19 cellular contexts compared by ENCODE assay signal in genomic region chr19:43480574-43480973, GRCh38. TPM values are rescaled to one million over a fixed set of nuclear protein-coding genes. Genes with fewer than 3 reads are reported as not detected.
A peak's percentile ranks its signal among the peaks of the same experiment; 100 is the strongest.
DNase-seq lines count a peak whose midpoint lies in the region; ATAC-seq, FAIRE-seq and TF ChIP-seq lines count a peak whose summit lies in the region.
"Had no signal": no experiment of that assay in that cellular context is flagged by ENCODE, and none has a peak within 500 bp of the region (broad histone marks: within the 10 kb centered on the region; RNA-seq: fewer than 3 reads in every experiment).

No MANE protein-coding gene starts in this region.

- no peaks in the 10 kb centered on the region for H3K79me2 ChIP-seq in K562 (ENCODE audit: control insufficient read depth, insufficient read depth, low read length)

- peaks cover 39% of the 10 kb centered on the region for H3K36me3 Mint-ChIP-seq in CD4-positive, alpha-beta T cell (ENCODE audit: low read depth)

- peaks cover under 1% of the 10 kb centered on the region for H3K4me1 Mint-ChIP-seq in CD4-positive, alpha-beta T cell (ENCODE audit: low read depth)

- H3K27me3 Mint-ChIP-seq in CD4-positive, alpha-beta T cell: no peaks in the 10 kb centered on the region

- in situ Hi-C loops in K562 (cut with MboI): no loop called here

- peaks cover under 1% of the 10 kb centered on the region for H3K4me1 ChIP-seq in HEK293 (ENCODE audit: control insufficient read depth, insufficient read depth, low read length)
- H3K4me1 ChIP-seq in K562 (replicated peaks in 1 of 2; ENCODE audit: control insufficient read depth in 2 of 2, insufficient read depth in 2 of 2, low read length in 2 of 2): peaks cover 3% of the 10 kb centered on the region in 2 experiments; a peak in 3 of 5 replicates

- H2AFZ ChIP-seq in K562 (ENCODE audit: low read depth, low read length): no peak overlapping the region
- H2AFZ ChIP-seq: GM23338 had no signal

- H3K4me3 ChIP-seq in HEK293 (ENCODE audit: low read depth, low read length): no peak overlapping the region
- no peak overlapping the region for H3K4me3 ChIP-seq in K562
- H3K4me3 ChIP-seq: GM23338 had no signal

- H3K9me3 ChIP-seq in CD4-positive, alpha-beta T cell (ENCODE audit: control insufficient read depth, low read length): no peaks in the 10 kb centered on the region
- H3K9me3 ChIP-seq in HEK293 (ENCODE audit: control insufficient read depth, insufficient read depth, low read depth, low read length) (no peaks in the 10 kb centered on the region), K562 (replicated peaks; ENCODE audit: control insufficient read depth, insufficient read depth, low read depth, low read length) (no peaks in the 10 kb centered on the region)

- FAIRE-seq in K562 (lab: Jason Lieb, UNC): no peak
- FAIRE-seq: G401.6, GM12892 had no signal

- H3K4me3 Mint-ChIP-seq in CD4-positive, alpha-beta T cell: no peak overlapping the region
- H3K4me3 Mint-ChIP-seq: GM23338, HFFc6 had no signal

- no peak overlapping the region for H3K4me2 ChIP-seq in K562 (ENCODE audit: insufficient read depth, low read length)
- H3K4me2 ChIP-seq: GM23338 had no signal

- no peaks in the 10 kb centered on the region for H4K20me1 ChIP-seq in K562 (replicated peaks; ENCODE audit: control insufficient read depth, insufficient read depth, low read length)

- no peaks in the 10 kb centered on the region for H3K9me1 ChIP-seq in K562 (ENCODE audit: control insufficient read depth, insufficient read depth, low read length)

- no peak for TF ChIP-seq CTCF in CD4-positive, alpha-beta T cell (IDR thresholded peaks at IDR 0.05)
- TF ChIP-seq CTCF in HEK293 (tag by site-specific recombination; IDR thresholded peaks at IDR 0.05) (no peak), K562 (IDR thresholded peaks at IDR 0.05 in 2 of 3, conservative IDR thresholded peaks at IDR 0.05 in 1 of 3; ENCODE audit: insufficient read depth in 2 of 3, low read depth in 1 of 3, low read length in 3 of 3) (no peak), omental fat pad (IDR thresholded peaks at IDR 0.05) (no peak)

- DNase-seq in CD4-positive, alpha-beta T cell: no peak
- DNase-seq in K562 (ENCODE audit: extremely low read depth in 1 of 4, low spot score in 3 of 4): no peak
- DNase-seq in omental fat pad (ENCODE audit: low spot score): no peak
- no peak for DNase-seq in LoVo (ENCODE audit: low spot score)
- DNase-seq: C1 segment of cervical spinal cord, Calu3, COR-L47, DMS153, DND-41, H9, HFFc6 had no signal

- CTCF ChIA-PET in CD4-positive, alpha-beta T cell (lab: Charles Lee): interaction anchor here (1.4 to 1.5 kb wide), 2 partner anchors 24 to 34 kb away, joined by 4 to 5 read pairs; partner anchors contain the start of gene PHLDB3
- CTCF ChIA-PET in HEK293 (lab: Yijun Ruan, JAX): interaction anchor here (0.6 to 2.0 kb wide), 9 partner anchors 13 to 172 kb away, joined by 3 to 6 read pairs (median 3); no protein-coding TSS in a partner anchor
- CTCF ChIA-PET in K562 (lab: Yijun Ruan, JAX; ENCODE audit: low intra/inter-chr PET ratio): no interaction called here

- no peak for TF ChIP-seq RAD21 in K562 (CRISPR knock-in tag; conservative IDR thresholded peaks at IDR 0.05 in 1 of 2, IDR thresholded peaks at IDR 0.05 in 1 of 2)

- no peak overlapping the region for H3K27ac ChIP-seq in CD4-positive, alpha-beta T cell (ENCODE audit: low read depth, low read length)
- no peak overlapping the region for H3K27ac ChIP-seq in HEK293 (ENCODE audit: extremely low read depth, low read depth, low read length)
- H3K27ac ChIP-seq in K562 (ENCODE audit: extremely low read depth, low read depth, low read length): no peak overlapping the region

- H3K27me3 ChIP-seq in CD4-positive, alpha-beta T cell (ENCODE audit: control insufficient read depth, insufficient read depth, low read length): no peaks in the 10 kb centered on the region
- H3K27me3 ChIP-seq in K562 (ENCODE audit: control insufficient read depth in 2 of 2, insufficient read depth in 2 of 2, low read length in 2 of 2): no peaks in the 10 kb centered on the region

- no peak for ATAC-seq in CD4-positive, alpha-beta T cell (ENCODE audit: poor library complexity)
- ATAC-seq in K562 (no peak), omental fat pad (ENCODE audit: low FRiP score) (no peak), GM21723 (IDR thresholded peaks at IDR 0.05; ENCODE audit: unreplicated experiment) (no peak)
- ATAC-seq: GM23338, HCT116 had no signal

- 43% methylated on average over 2 of the region's 3 CpGs for WGBS in K562 (ENCODE audit: insufficient coverage, low coverage, missing lambda C conversion rate)

- TF ChIP-seq EP300 in K562 (IDR thresholded peaks at IDR 0.05; ENCODE audit: low read length): no peak

- H3K27ac Mint-ChIP-seq in CD4-positive, alpha-beta T cell: peak overlapping the region; percentile 30
- H3K27ac Mint-ChIP-seq: GM23338, H9, HFFc6 had no signal

- no peaks in the 10 kb centered on the region for H3K9me3 Mint-ChIP-seq in CD4-positive, alpha-beta T cell
- H3K9me3 Mint-ChIP-seq: GM23338, H9 had no signal

- TF ChIP-seq POLR2A in K562 (conservative IDR thresholded peaks at IDR 0.05): no peak

- no peak overlapping the region for H3K9ac ChIP-seq in K562 (ENCODE audit: insufficient read depth in 1 of 2, low read depth in 2 of 2, low read length in 2 of 2)

- intact Hi-C loops in CD4-positive, alpha-beta T cell (cut with DNase I, micrococcal nuclease): loop anchor here in 1 of 2 experiments (2.0 kb wide), 1 partner anchor 20 kb away; no protein-coding TSS in a partner anchor
- intact Hi-C loops in K562 (cut with micrococcal nuclease): no loop called here

- BruUV-seq in K562 (replicated peaks; lab: Mats Ljungman, UMichigan): no TSS peak

- peaks cover 0 to 12% of the 10 kb centered on the region in 2 experiments; a peak in 1 of 3 replicates for H3K36me3 ChIP-seq in HEK293 (ENCODE audit: control insufficient read depth in 2 of 2, insufficient read depth in 1 of 2, low read length in 2 of 2)
- H3K36me3 ChIP-seq in K562 (ENCODE audit: control insufficient read depth, insufficient read depth, low read length): no peaks in the 10 kb centered on the region

- POLR2A ChIA-PET in CD4-positive, alpha-beta T cell (lab: Charles Lee): interaction anchor here (3.5 kb wide), 1 partner anchor 17 kb away, joined by 14 read pairs; no protein-coding TSS in a partner anchor
- POLR2A ChIA-PET in HEK293 (lab: Yijun Ruan, JAX): interaction anchor here (0.7 to 1.6 kb wide), 5 partner anchors 10 to 53 kb away, joined by 4 to 8 read pairs (median 5); partner anchors contain the start of genes PHLDB3 and ZNF575
- POLR2A ChIA-PET in K562 (lab: Yijun Ruan, JAX): interaction anchor here (0.8 to 1.2 kb wide), 2 partner anchors 10 to 13 kb away, joined by 3 read pairs; no protein-coding TSS in a partner anchor

RNA-seq across cellular contexts. Expression of gene LYPD3, which starts 15.2 kb away (rescaled TPM):
- total RNA-seq in CD4-positive, alpha-beta T cell: 10 to 100 TPM; 35.6 to 37.3 TPM
- 0.81 TPM in 1 of 2 replicates, not detected in the other for total RNA-seq in K562 (2011; cell fraction: chromatin; rRNA removed; ENCODE audit: low replicate concordance)
- 0.26 and 0.67 TPM in 2 replicates for total RNA-seq in K562 (2011; cell fraction: nucleolus; rRNA removed)
- 0.44 TPM in 1 of 2 replicates, not detected in the other for total RNA-seq in K562 (2011; cell fraction: nucleoplasm; rRNA removed)
- 0.18 and 0.20 TPM in 2 replicates for total RNA-seq in K562 (2014; rRNA removed)
- not detected in 2 replicates for total RNA-seq in K562 (2014; rRNA removed; fragmentation: Illumina TruSeq; extraction: Trizol)
- total RNA-seq in K562 (2015; rRNA removed; fragmentation: Illumina TruSeq; extraction: Trizol): 0.22 TPM in 1 of 2 replicates, not detected in the other
- 0.31 and 0.33 TPM in 2 replicates for total RNA-seq in K562 (2021)
- 0.28 and 0.64 TPM in 2 replicates for polyA plus RNA-seq in K562 (2011; rRNA removed)
- polyA plus RNA-seq in K562 (2011; cell fraction: cytosol; rRNA removed): 0.74 and 2.1 TPM in 2 replicates
- polyA plus RNA-seq in K562 (2011; cell fraction: nucleus; rRNA removed): 1.2 and 1.6 TPM in 2 replicates
- polyA plus RNA-seq in K562 (2012): 0.51 and 0.73 TPM in 2 replicates
- polyA plus RNA-seq in K562 (2014; fragmentation: Illumina TruSeq; extraction: Trizol): 0.26 and 0.27 TPM in 2 replicates
- under 1 TPM; 0.04 to 0.06 TPM for polyA plus RNA-seq in K562 (2014; fragmentation: Nextera tagmentation; extraction: Ambion mirVana)
- polyA plus RNA-seq in K562 (2014; rRNA removed): 0.17 and 0.19 TPM in 2 replicates
- polyA minus RNA-seq in K562 (2011; rRNA and poly(A)+ RNA removed): 0.11 and 0.12 TPM in 2 replicates
- polyA minus RNA-seq in K562 (2011; cell fraction: cytosol; rRNA and poly(A)+ RNA removed): not detected in 2 replicates
- polyA minus RNA-seq in K562 (2011; cell fraction: nucleus; rRNA and poly(A)+ RNA removed): 0.56 and 0.67 TPM in 2 replicates
- total RNA-seq in omental fat pad: 10 to 100 TPM in 1 of 4 donors, 1 to 10 TPM in 1, under 1 TPM in 1, not detected in 1; 0.47 to 26.4 (median 1.9) TPM
- total RNA-seq: A172 had no signal

RNA-seq across cellular contexts. Expression of gene PHLDB3, which starts 24.0 kb away (rescaled TPM):
- total RNA-seq in CD4-positive, alpha-beta T cell: 10 to 100 TPM; 75.1 to 77.4 TPM
- total RNA-seq in K562 (2011; cell fraction: chromatin; rRNA removed; ENCODE audit: low replicate concordance): 14.2 and 34.8 TPM in 2 replicates
- 26.8 and 32.0 TPM in 2 replicates for total RNA-seq in K562 (2011; cell fraction: nucleolus; rRNA removed)
- total RNA-seq in K562 (2011; cell fraction: nucleoplasm; rRNA removed): 21.6 and 22.4 TPM in 2 replicates
- total RNA-seq in K562 (2014; rRNA removed): 23.5 and 28.0 TPM in 2 replicates
- 1.1 and 1.6 TPM in 2 replicates for total RNA-seq in K562 (2014; rRNA removed; fragmentation: Illumina TruSeq; extraction: Trizol)
- 5.4 and 6.4 TPM in 2 replicates for total RNA-seq in K562 (2015; rRNA removed; fragmentation: Illumina TruSeq; extraction: Trizol)
- total RNA-seq in K562 (2021): 11.8 and 12.7 TPM in 2 replicates
- 3.5 and 6.1 TPM in 2 replicates for polyA plus RNA-seq in K562 (2011; rRNA removed)
- 4.1 and 7.2 TPM in 2 replicates for polyA plus RNA-seq in K562 (2011; cell fraction: cytosol; rRNA removed)
- 14.5 and 21.6 TPM in 2 replicates for polyA plus RNA-seq in K562 (2011; cell fraction: nucleus; rRNA removed)
- polyA plus RNA-seq in K562 (2012): 6.0 and 10.5 TPM in 2 replicates
- polyA plus RNA-seq in K562 (2014; fragmentation: Illumina TruSeq; extraction: Trizol): 3.9 and 6.7 TPM in 2 replicates
- under 1 TPM; 0.04 to 0.06 TPM for polyA plus RNA-seq in K562 (2014; fragmentation: Nextera tagmentation; extraction: Ambion mirVana)
- polyA plus RNA-seq in K562 (2014; rRNA removed): 5.2 and 11.4 TPM in 2 replicates
- 2.2 and 2.6 TPM in 2 replicates for polyA minus RNA-seq in K562 (2011; rRNA and poly(A)+ RNA removed)
- 6.7 and 8.9 TPM in 2 replicates for polyA minus RNA-seq in K562 (2011; cell fraction: cytosol; rRNA and poly(A)+ RNA removed)
- polyA minus RNA-seq in K562 (2011; cell fraction: nucleus; rRNA and poly(A)+ RNA removed): 11.0 and 13.3 TPM in 2 replicates
- total RNA-seq in omental fat pad: 1 to 10 TPM; 2.0 to 8.7 (median 3.9) TPM

RNA-seq across cellular contexts. Expression of gene ETHE1, which starts 46.4 kb away (rescaled TPM):
- 10 to 100 TPM; 20.2 to 21.7 TPM for total RNA-seq in CD4-positive, alpha-beta T cell
- total RNA-seq in K562 (2011; cell fraction: chromatin; rRNA removed; ENCODE audit: low replicate concordance): 5.9 and 15.8 TPM in 2 replicates
- total RNA-seq in K562 (2011; cell fraction: nucleolus; rRNA removed): 20.1 and 21.7 TPM in 2 replicates
- 11.6 and 14.7 TPM in 2 replicates for total RNA-seq in K562 (2011; cell fraction: nucleoplasm; rRNA removed)
- total RNA-seq in K562 (2014; rRNA removed): 15.7 and 17.1 TPM in 2 replicates
- 5.2 and 5.9 TPM in 2 replicates for total RNA-seq in K562 (2014; rRNA removed; fragmentation: Illumina TruSeq; extraction: Trizol)
- total RNA-seq in K562 (2015; rRNA removed; fragmentation: Illumina TruSeq; extraction: Trizol): 8.8 and 10.2 TPM in 2 replicates
- 9.1 and 13.0 TPM in 2 replicates for total RNA-seq in K562 (2021)
- 17.3 and 28.5 TPM in 2 replicates for polyA plus RNA-seq in K562 (2011; rRNA removed)
- polyA plus RNA-seq in K562 (2011; cell fraction: cytosol; rRNA removed): 36.7 and 38.1 TPM in 2 replicates
- polyA plus RNA-seq in K562 (2011; cell fraction: nucleus; rRNA removed): 28.8 and 29.7 TPM in 2 replicates
- 15.5 and 28.0 TPM in 2 replicates for polyA plus RNA-seq in K562 (2012)
- polyA plus RNA-seq in K562 (2014; fragmentation: Illumina TruSeq; extraction: Trizol): 10.2 and 13.8 TPM in 2 replicates
- 1 to 10 TPM; 2.9 to 5.4 TPM for polyA plus RNA-seq in K562 (2014; fragmentation: Nextera tagmentation; extraction: Ambion mirVana)
- 19.1 and 21.0 TPM in 2 replicates for polyA plus RNA-seq in K562 (2014; rRNA removed)
- polyA minus RNA-seq in K562 (2011; rRNA and poly(A)+ RNA removed): 12.5 and 13.7 TPM in 2 replicates
- polyA minus RNA-seq in K562 (2011; cell fraction: cytosol; rRNA and poly(A)+ RNA removed): 9.9 and 10.0 TPM in 2 replicates
- 10.8 and 14.2 TPM in 2 replicates for polyA minus RNA-seq in K562 (2011; cell fraction: nucleus; rRNA and poly(A)+ RNA removed)
- 10 to 100 TPM; 32.4 to 52.3 (median 41.3) TPM for total RNA-seq in omental fat pad

RNA-seq across cellular contexts. Expression of gene ZNF575, which starts 52.4 kb away (rescaled TPM):
- 1 to 10 TPM; 2.6 to 2.7 TPM for total RNA-seq in CD4-positive, alpha-beta T cell
- not detected in 2 replicates for total RNA-seq in K562 (2011; cell fraction: chromatin; rRNA removed; ENCODE audit: low replicate concordance)
- not detected in 2 replicates for total RNA-seq in K562 (2011; cell fraction: nucleolus; rRNA removed)
- not detected in 2 replicates for total RNA-seq in K562 (2011; cell fraction: nucleoplasm; rRNA removed)
- 0.32 and 0.37 TPM in 2 replicates for total RNA-seq in K562 (2014; rRNA removed)
- not detected in 2 replicates for total RNA-seq in K562 (2014; rRNA removed; fragmentation: Illumina TruSeq; extraction: Trizol)
- total RNA-seq in K562 (2015; rRNA removed; fragmentation: Illumina TruSeq; extraction: Trizol): not detected in 2 replicates
- 0.20 and 0.72 TPM in 2 replicates for total RNA-seq in K562 (2021)
- polyA plus RNA-seq in K562 (2011; rRNA removed): 0.03 TPM in 1 of 2 replicates, not detected in the other
- 0.06 TPM in 1 of 2 replicates, not detected in the other for polyA plus RNA-seq in K562 (2011; cell fraction: cytosol; rRNA removed)
- polyA plus RNA-seq in K562 (2011; cell fraction: nucleus; rRNA removed): 0.06 and 0.31 TPM in 2 replicates
- 0.25 and 0.65 TPM in 2 replicates for polyA plus RNA-seq in K562 (2012)
- polyA plus RNA-seq in K562 (2014; fragmentation: Illumina TruSeq; extraction: Trizol): not detected in 2 replicates
- polyA plus RNA-seq in K562 (2014; fragmentation: Nextera tagmentation; extraction: Ambion mirVana): not detected
- polyA plus RNA-seq in K562 (2014; rRNA removed): 0.98 and 1.4 TPM in 2 replicates
- not detected in 2 replicates for polyA minus RNA-seq in K562 (2011; rRNA and poly(A)+ RNA removed)
- not detected in 2 replicates for polyA minus RNA-seq in K562 (2011; cell fraction: cytosol; rRNA and poly(A)+ RNA removed)
- polyA minus RNA-seq in K562 (2011; cell fraction: nucleus; rRNA and poly(A)+ RNA removed): not detected in 2 replicates
- under 1 TPM in 1 of 4 donors, not detected in 3; 0.47 TPM for total RNA-seq in omental fat pad
- total RNA-seq: H4, H9 had no signal
